Comparison of ENCODE assay signal across 9 cellular contexts in genomic region chr13:33057019-33057785, GRCh38. TPM values are rescaled to one million over a fixed set of nuclear protein-coding genes. Genes with fewer than 3 reads are reported as not detected.
DNase-seq lines count a peak whose midpoint lies in the region; ATAC-seq and TF ChIP-seq lines count a peak whose summit lies in the region.
"Had no signal": no experiment of that assay in that cellular context is flagged by ENCODE, and none has a peak within 500 bp of the region (broad histone marks: within the 10 kb centered on the region; RNA-seq: fewer than 3 reads in every experiment).

No MANE protein-coding gene starts in this region.

- in situ Hi-C loops in G401 (cut with HindIII; ENCODE audit: low sequenced_read_pairs) = no loop called here

- H3K36me3 ChIP-seq in SK-N-SH (replicated peaks in 1 of 2; ENCODE audit: control insufficient read depth in 1 of 2, insufficient read depth in 2 of 2, low read length in 1 of 2) = no peaks in the 10 kb centered on the region

- H3K9me3 Mint-ChIP-seq in T-cell = no peaks in the 10 kb centered on the region

- H3K79me2 ChIP-seq in SK-N-SH (ENCODE audit: insufficient read depth) = no peaks in the 10 kb centered on the region

- H3K27me3 Mint-ChIP-seq in T-cell = peaks cover 0 to 3% of the 10 kb centered on the region in 2 donors

- H3K9ac ChIP-seq in SK-N-SH = no peak overlapping the region

- TF ChIP-seq RAD21 in SK-N-SH (IDR thresholded peaks at IDR 0.05; ENCODE audit: low read length) = peak; percentile 39

- peak; percentile 76 to 92 for ATAC-seq in right cardiac atrium
- no peak for ATAC-seq in T-cell (replicated peaks in 1 of 4)
- ATAC-seq: activated CD4-positive, CD25-positive, alpha-beta regulatory T cell treated with anti-CD3 and anti-CD28 coated beads, Interleukin-2, amount 50 U/mL, for 24 hours had no signal

- H3K4me3 ChIP-seq in SK-N-SH (ENCODE audit: low read depth in 2 of 2, low read length in 1 of 2) = no peak overlapping the region; a peak in 1 of 4 replicates
- peak overlapping the region; percentile 2 for H3K4me3 ChIP-seq in right cardiac atrium (ENCODE audit: low read length)

- H3K4me1 ChIP-seq in SK-N-SH (ENCODE audit: control insufficient read depth in 1 of 2, insufficient read depth in 2 of 2, low read depth in 1 of 2, low read length in 1 of 2) = peaks cover 0 to 3% of the 10 kb centered on the region in 2 experiments; a peak in 1 of 4 replicates
- no peaks in the 10 kb centered on the region for H3K4me1 ChIP-seq in right cardiac atrium (ENCODE audit: control insufficient read depth, insufficient read depth, low read length)

- POLR2A ChIA-PET in SK-N-SH (lab: Yijun Ruan, JAX) = interaction anchor here (1.0 kb wide), 1 partner anchor 54 kb away, joined by 3 read pairs; no protein-coding TSS in a partner anchor
- POLR2A ChIA-PET in T-cell (lab: Charles Lee) = no interaction called here

- TF ChIP-seq CTCF in 22Rv1 (IDR thresholded peaks at IDR 0.05) (peak; percentile 32), GM20000 (IDR thresholded peaks at IDR 0.05; ENCODE audit: extremely low read depth, missing control alignments) (no peak), SK-N-SH (IDR thresholded peaks at IDR 0.05) (peak; percentile 43)

- no peaks in the 10 kb centered on the region for H3K9me3 ChIP-seq in SK-N-SH
- no peaks in the 10 kb centered on the region for H3K9me3 ChIP-seq in right cardiac atrium (ENCODE audit: control insufficient read depth, low read length)

- H3K27me3 ChIP-seq in SK-N-SH (ENCODE audit: insufficient read depth) (no peaks in the 10 kb centered on the region), right cardiac atrium (ENCODE audit: control insufficient read depth, insufficient read depth) (no peaks in the 10 kb centered on the region)

- H4K20me1 ChIP-seq in SK-N-SH (ENCODE audit: insufficient read depth) = no peaks in the 10 kb centered on the region

- H3K4me3 Mint-ChIP-seq in T-cell = no peak overlapping the region

- no peaks in the 10 kb centered on the region for H3F3A ChIP-seq in SK-N-SH (replicated peaks; ENCODE audit: insufficient read depth)

- no peak overlapping the region for H3K27ac ChIP-seq in 22Rv1
- H3K27ac ChIP-seq in SK-N-SH (ENCODE audit: low read depth in 2 of 2, low read length in 1 of 2) = no peak overlapping the region
- peak overlapping the region; percentile 32 for H3K27ac ChIP-seq in right cardiac atrium (ENCODE audit: low read length)

- no peaks in the 10 kb centered on the region for H3K36me3 Mint-ChIP-seq in T-cell

- H2AFZ ChIP-seq in SK-N-SH (ENCODE audit: low read depth) = no peak overlapping the region

- CTCF ChIA-PET in SK-N-SH (lab: Yijun Ruan, JAX) = interaction anchor here (0.7 to 1.1 kb wide), 4 partner anchors 9 to 110 kb away, joined by 3 to 6 read pairs (median 3); no protein-coding TSS in a partner anchor
- CTCF ChIA-PET in T-cell (lab: Charles Lee) = no interaction called here

- H3K27ac Mint-ChIP-seq in T-cell = no peak overlapping the region

- no peak overlapping the region for H3K4me2 ChIP-seq in SK-N-SH

- H3K9me2 ChIP-seq in SK-N-SH = no peaks in the 10 kb centered on the region

- WGBS in SK-N-SH (ENCODE audit: low lambda C conversion rate) = 76% methylated on average over 9 of the region's 9 CpGs
- WGBS in right cardiac atrium = 24% methylated on average over 9 of the region's 9 CpGs

- no peak for TF ChIP-seq EP300 in SK-N-SH (IDR thresholded peaks at IDR 0.05; ENCODE audit: borderline replicate concordance in 1 of 2, low read depth in 1 of 2, low read length in 1 of 2)

- intact Hi-C loops in right cardiac atrium (cut with DNase I) = no loop called here

- no peaks in the 10 kb centered on the region for H3K4me1 Mint-ChIP-seq in T-cell

- peak; percentile 46 for DNase-seq in GM20000 (ENCODE audit: low spot score)
- peak; percentile 47 for DNase-seq in SK-N-SH
- DNase-seq in right cardiac atrium = peak; percentile 40 to 69 (median 51)
- DNase-seq in ureter (ENCODE audit: low spot score) = no peak
- DNase-seq in G401 (ENCODE audit: low spot score) = no peak
- no peak for DNase-seq in inferior parietal cortex (ENCODE audit: extremely low spot score)
- no peak for DNase-seq in T-cell

TF ChIP-seq in SK-N-SH, 30 proteins besides CTCF, POLR2A, EP300 and RAD21:
- TF ChIP-seq SMC3 (IDR thresholded peaks at IDR 0.05; ENCODE audit: low read depth, low read length) (peak; percentile 27; the same call in 1 of the 2 replicates), FOXJ3 (CRISPR knock-in tag; IDR thresholded peaks at IDR 0.05) (no peak), RCOR1 (IDR thresholded peaks at IDR 0.05; ENCODE audit: low read length) (no peak), SIN3A (IDR thresholded peaks at IDR 0.05; ENCODE audit: borderline replicate concordance, low read depth, low read length) (no peak), MEF2A (IDR thresholded peaks at IDR 0.05; ENCODE audit: borderline replicate concordance, low read depth) (no peak)
TF ChIP-seq in SK-N-SH: peak in this region for 1.

RNA-seq across cellular contexts. Expression of gene KL, which starts 41.0 kb away (rescaled TPM):
- 0.02 TPM in 2 replicates for polyA plus RNA-seq in SK-N-SH (2012; rRNA removed)
- under 0.01 TPM in 1 of 2 replicates, not detected in the other for polyA plus RNA-seq in SK-N-SH (2012; cell fraction: cytosol; rRNA removed)
- polyA plus RNA-seq in SK-N-SH (2012; cell fraction: nucleus; rRNA removed) = 0.02 TPM in 1 of 2 replicates, not detected in the other
- total RNA-seq in right cardiac atrium = 1 to 10 TPM; 1.3 to 2.7 (median 2.0) TPM
- 0.95 TPM for polyA plus RNA-seq in right cardiac atrium
- 3.6 TPM for total RNA-seq in ureter
- total RNA-seq in G401 (2014; rRNA removed; shearing (Covaris generic)) = not detected in 2 replicates
- under 1 TPM in 4 of 5 donors, not detected in 1; 0.12 to 0.20 (median 0.16) TPM for total RNA-seq in T-cell

Comparison
In these comparisons a context has a peak if more than half of its experiments do, and no peak if none do; other contexts are left out.
1. DNase-seq: peak in GM20000 (single experiment), SK-N-SH (single experiment) and right cardiac atrium (3 of 3); none in ureter (single experiment), G401 (single experiment), inferior parietal cortex (single experiment) and T-cell (0 of 34).
2. ATAC-seq: peak in right cardiac atrium (2 of 2); none in T-cell (0 of 4).